In genomic region chr10:32948451-32948850, GRCh38 we compare ENCODE assay signal across 1 cellular context.
TF ChIP-seq lines count a peak whose summit lies in the region.

No MANE protein-coding gene starts in this region.

TF ChIP-seq in HEK293, 187 proteins besides CTCF, POLR2A, EP300 and RAD21 (continued from another document and continues in another):
- TF ChIP-seq SP2 (tag by site-specific recombination; IDR thresholded peaks at IDR 0.05) (no peak), ZNF843 (tag by site-specific recombination; IDR thresholded peaks at IDR 0.05) (peak; percentile 81), ZFP37 (tag by site-specific recombination; IDR thresholded peaks at IDR 0.05) (no peak), GLI4 (tag by site-specific recombination; IDR thresholded peaks at IDR 0.05) (no peak), ZBTB8A (tag by site-specific recombination; IDR thresholded peaks at IDR 0.05) (peak; percentile 12; the same call in 1 of the 2 replicates), HOXD13 (CRISPR knock-in tag; IDR thresholded peaks at IDR 0.05; ENCODE audit: borderline replicate concordance) (0 out of 2 replicates have a peak, but pooled peaks have one; percentile 13), ZSCAN30 (tag by site-specific recombination; IDR thresholded peaks at IDR 0.05) (0 out of 2 replicates have a peak, but pooled peaks have one; percentile 21), SETDB1 (IDR thresholded peaks at IDR 0.05; ENCODE audit: insufficient read length, low read length) (peak; percentile 73), MYNN (tag by site-specific recombination; IDR thresholded peaks at IDR 0.05; ENCODE audit: borderline replicate concordance) (peak; percentile 62; the same call in 1 of the 2 replicates), KLF16 (tag by site-specific recombination; IDR thresholded peaks at IDR 0.05) (peak; percentile 73; the same call in 1 of the 2 replicates), AEBP2 (tag by site-specific recombination; IDR thresholded peaks at IDR 0.05; ENCODE audit: borderline replicate concordance) (no peak), ZNF362 (tag by site-specific recombination; IDR thresholded peaks at IDR 0.05) (no peak), ZNF518A (tag by site-specific recombination; conservative IDR thresholded peaks at IDR 0.05; ENCODE audit: low read depth) (peak; percentile 51; the same call in 1 of the 2 replicates), IKZF3 (tag by site-specific recombination; IDR thresholded peaks at IDR 0.05) (peak; percentile 78), ZNF596 (tag by site-specific recombination; IDR thresholded peaks at IDR 0.05) (0 out of 2 replicates have a peak, but pooled peaks have one; percentile 16), ZNF324 (tag by site-specific recombination; IDR thresholded peaks at IDR 0.05) (0 out of 2 replicates have a peak, but pooled peaks have one; percentile 18), SP7 (tag by site-specific recombination; IDR thresholded peaks at IDR 0.05) (peak; percentile 98), PATZ1 (tag by site-specific recombination; IDR thresholded peaks at IDR 0.05) (peak; percentile 44; the same call in 1 of the 2 replicates), ZFP69B (tag by site-specific recombination; IDR thresholded peaks at IDR 0.05) (0 out of 2 replicates have a peak, but pooled peaks have one; percentile 28), ZNF398 (tag by site-specific recombination; IDR thresholded peaks at IDR 0.05) (peak; percentile 77), ZNF610 (tag by site-specific recombination; IDR thresholded peaks at IDR 0.05; ENCODE audit: borderline replicate concordance) (peak; percentile 38; the same call in 1 of the 2 replicates), FEZF1 (tag by site-specific recombination; IDR thresholded peaks at IDR 0.05) (peak; percentile 73), ZBTB48 (tag by site-specific recombination; IDR thresholded peaks at IDR 0.05) (peak; percentile 52; the same call in 1 of the 2 replicates), ZNF221 (tag by site-specific recombination; IDR thresholded peaks at IDR 0.05; ENCODE audit: borderline replicate concordance) (no peak), ZNF580 (tag by site-specific recombination; IDR thresholded peaks at IDR 0.05) (0 out of 2 replicates have a peak, but pooled peaks have one; percentile 63), ZFHX2 (tag by site-specific recombination; conservative IDR thresholded peaks at IDR 0.05) (peak; percentile 90), ZNF660 (tag by site-specific recombination; IDR thresholded peaks at IDR 0.05) (peak; percentile 41; the same call in 1 of the 2 replicates), HIC1 (tag by site-specific recombination; IDR thresholded peaks at IDR 0.05) (peak; percentile 38; the same call in 1 of the 2 replicates), ZNF624 (tag by site-specific recombination; IDR thresholded peaks at IDR 0.05) (no peak), ZNF302 (tag by site-specific recombination; IDR thresholded peaks at IDR 0.05; ENCODE audit: low read depth) (no peak), ZNF366 (tag by site-specific recombination; conservative IDR thresholded peaks at IDR 0.05) (peak; percentile 67), SCRT2 (tag by site-specific recombination; IDR thresholded peaks at IDR 0.05) (peak; percentile 55; the same call in 1 of the 2 replicates), ZXDB (tag by site-specific recombination; IDR thresholded peaks at IDR 0.05) (peak; percentile 75; the same call in 1 of the 2 replicates), PRDM10 (tag by site-specific recombination; IDR thresholded peaks at IDR 0.05) (peak; percentile 55), WT1 (tag by site-specific recombination; IDR thresholded peaks at IDR 0.05) (peak; percentile 78), TCF7L2 (IDR thresholded peaks at IDR 0.05; ENCODE audit: borderline replicate concordance, low read depth, low read length) (peak; percentile 87), MZF1 (tag by site-specific recombination; IDR thresholded peaks at IDR 0.05; ENCODE audit: borderline replicate concordance) (peak; percentile 84), EGR2 (tag by site-specific recombination; IDR thresholded peaks at IDR 0.05; ENCODE audit: low read depth) (peak; percentile 88), OSR2 (tag by site-specific recombination; IDR thresholded peaks at IDR 0.05) (peak; percentile 78), ZNF623 (tag by site-specific recombination; IDR thresholded peaks at IDR 0.05) (0 out of 2 replicates have a peak, but pooled peaks have one; percentile 13), ZNF629 (tag by site-specific recombination; IDR thresholded peaks at IDR 0.05) (no peak)
